Comparison of ENCODE assay signal across 8 cellular contexts in genomic region chr14:96362965-96363750, GRCh38. TPM values are rescaled to one million over a fixed set of nuclear protein-coding genes. Genes with fewer than 3 reads are reported as not detected.
DNase-seq lines count a peak whose midpoint lies in the region; ATAC-seq, FAIRE-seq and TF ChIP-seq lines count a peak whose summit lies in the region.

TSS of gene ATG2B (minus strand) at chr14:96363341. CDS start at chr14:96362976, 365 bp downstream.
TSS of gene GSKIP (plus strand) at chr14:96363526. CDS start at chr14:96382248, 18,722 bp downstream.

- peak within 1 kb of the TSS; percentile 96 for H3K9ac ChIP-seq in astrocyte (ENCODE audit: low read length)

- H3K27me3 ChIP-seq in astrocyte (ENCODE audit: insufficient read depth, low read length): no peaks in the 10 kb centered on the region
- H3K27me3 ChIP-seq in aorta (ENCODE audit: control insufficient read depth in 1 of 2, insufficient read depth in 2 of 2, low read length in 1 of 2): no peaks in the 10 kb centered on the region

- peaks cover 15% of the 10 kb centered on the region for H3K4me1 ChIP-seq in astrocyte (ENCODE audit: insufficient read depth, low read length)
- H3K4me1 ChIP-seq in aorta (ENCODE audit: control insufficient read depth in 1 of 2, insufficient read depth in 2 of 2, low read length in 2 of 2): peaks cover 0 to 3% of the 10 kb centered on the region in 2 donors

- peak; percentile 82 for TF ChIP-seq POLR2A in GM18505 (IDR thresholded peaks at IDR 0.05; ENCODE audit: borderline replicate concordance, extremely low read depth, insufficient read depth, insufficient read length)

- H3K79me2 ChIP-seq in astrocyte (ENCODE audit: insufficient read depth, low read length): peaks cover 90% of the 10 kb centered on the region

- TF ChIP-seq CTCF in astrocyte (IDR thresholded peaks at IDR 0.05; ENCODE audit: insufficient read depth, low read depth, low read length): no peak

- 0 to 1% methylated on average over 54 to 92 of the region's 92 CpGs for WGBS in aorta, 2 donors

- intact Hi-C loops in aorta (cut with DNase I): loop anchor here in 1 of 2 donors (1.0 kb wide), 1 partner anchor 28 kb away; no protein-coding TSS in a partner anchor

- no peaks in the 10 kb centered on the region for H3K27me3 Mint-ChIP-seq in astrocyte (ENCODE audit: low read depth, unreplicated experiment)

- ATAC-seq in GM18505 (IDR thresholded peaks at IDR 0.05; ENCODE audit: unreplicated experiment) (peak; percentile 77), HG02970 (IDR thresholded peaks at IDR 0.05; ENCODE audit: low FRiP score, unreplicated experiment) (peak; percentile 79), aorta (ENCODE audit: low FRiP score) (peak; percentile 99)

- H3K36me3 ChIP-seq in astrocyte (ENCODE audit: insufficient read depth, low read length) (no peaks in the 10 kb centered on the region), aorta (ENCODE audit: control insufficient read depth in 1 of 2, insufficient read depth in 2 of 2, low read length in 1 of 2) (no peaks in the 10 kb centered on the region)

- H3K4me3 ChIP-seq in astrocyte (ENCODE audit: insufficient read depth, low read depth, low read length) (peak within 1 kb of the TSS; percentile 84), aorta (ENCODE audit: low read length in 2 of 2) (peak within 1 kb of the TSS; percentile 88 to 93)

- no peaks in the 10 kb centered on the region for H3K9me3 Mint-ChIP-seq in astrocyte (ENCODE audit: unreplicated experiment)

- H3K4me1 Mint-ChIP-seq in astrocyte (ENCODE audit: low read depth, unreplicated experiment): peaks cover 14% of the 10 kb centered on the region

- peak within 1 kb of the TSS; percentile 95 for H3K4me3 Mint-ChIP-seq in astrocyte (ENCODE audit: unreplicated experiment)

- H3K4me2 ChIP-seq in astrocyte (ENCODE audit: low read length): peak within 1 kb of the TSS; percentile 99

- H2AFZ ChIP-seq in astrocyte (ENCODE audit: low read depth, low read length): peak within 1 kb of the TSS; percentile 95

- peak within 1 kb of the TSS; percentile 87 for H3K27ac Mint-ChIP-seq in astrocyte (ENCODE audit: unreplicated experiment)

- H3K27ac ChIP-seq in astrocyte (ENCODE audit: low read depth, low read length) (peak within 1 kb of the TSS; percentile 82), aorta (ENCODE audit: low read depth in 1 of 2, low read length in 2 of 2) (peak within 1 kb of the TSS in 1 of 2 donors; percentile 79)

- H3K9me3 ChIP-seq in astrocyte (ENCODE audit: insufficient read depth, low read depth, low read length) (no peaks in the 10 kb centered on the region), aorta (ENCODE audit: control insufficient read depth, low read length) (no peaks in the 10 kb centered on the region)

- FAIRE-seq in astrocyte (lab: Jason Lieb, UNC): no peak

- peaks cover 58% of the 10 kb centered on the region for H4K20me1 ChIP-seq in astrocyte (ENCODE audit: insufficient read depth, low read length)

- DNase-seq in NCI-H1930 (lab: John Stamatoyannopoulos, UW) (peak; percentile 85 to 94), T-helper 22 cell (ENCODE audit: low read depth) (peak; percentile 94), astrocyte (ENCODE audit: low read depth) (peak; percentile 74), hepatic stellate cell (ENCODE audit: low spot score) (peak; percentile 92), renal cortical epithelial cell (ENCODE audit: low read depth) (peak; percentile 68), aorta (peak; percentile 96 to 98)

- H3K36me3 Mint-ChIP-seq in astrocyte (ENCODE audit: low read depth, unreplicated experiment): peaks cover 1% of the 10 kb centered on the region

RNA-seq across cellular contexts. Expression of gene ATG2B, which starts in this region (rescaled TPM):
- total RNA-seq in astrocyte (14.2 and 15.0 TPM in 2 replicates), renal cortical epithelial cell (9.7 and 27.2 TPM in 2 replicates), aorta (10 to 100 TPM; 19.5 to 36.7 TPM)
- 1 to 10 TPM; 1.5 to 9.3 TPM for polyA plus RNA-seq in aorta

RNA-seq across cellular contexts. Expression of gene GSKIP, which starts in this region (rescaled TPM):
- 22.7 and 22.8 TPM in 2 replicates for total RNA-seq in astrocyte
- total RNA-seq in renal cortical epithelial cell: 98.8 and 253 TPM in 2 replicates
- 10 to 100 TPM; 11.2 to 17.2 TPM for total RNA-seq in aorta
- 10 to 100 TPM; 13.7 to 43.1 TPM for polyA plus RNA-seq in aorta
